ENCODE assay signal across 10 cellular contexts in genomic region chr20:39986231-39986904, GRCh38.
DNase-seq lines count a peak whose midpoint lies in the region; ATAC-seq, FAIRE-seq and TF ChIP-seq lines count a peak whose summit lies in the region.
"Had no signal": no experiment of that assay in that cellular context is flagged by ENCODE, and none has a peak within 500 bp of the region (broad histone marks: within the 10 kb centered on the region; RNA-seq: fewer than 3 reads in every experiment).

No MANE protein-coding gene starts in this region.

- no peak overlapping the region for H2BK5ac ChIP-seq in mesendoderm (ENCODE audit: low read length)

- H3K23ac ChIP-seq in mesendoderm (ENCODE audit: low read length) = no peak overlapping the region

- H3K79me2 ChIP-seq in mesendoderm (ENCODE audit: control insufficient read depth, insufficient read depth, low read length) = no peaks in the 10 kb centered on the region

- H2BK120ac ChIP-seq in mesendoderm (ENCODE audit: low read depth, low read length) = no peak overlapping the region

- H3K4me3 Mint-ChIP-seq in endothelial cell (ENCODE audit: unreplicated experiment) = no peak overlapping the region
- no peak overlapping the region for H3K4me3 Mint-ChIP-seq in T-helper 17 cell

- no peak overlapping the region for H3K4me3 ChIP-seq in mesendoderm (ENCODE audit: low read length)
- H3K4me3 ChIP-seq: BLaER1 had no signal

- H3K4me1 Mint-ChIP-seq in endothelial cell (ENCODE audit: unreplicated experiment) (peaks cover 21% of the 10 kb centered on the region), T-helper 17 cell (no peaks in the 10 kb centered on the region)

- WGBS in mesendoderm (ENCODE audit: extremely low coverage, insufficient coverage, low lambda C conversion rate) = no CpG with 5 or more reads among the region's 6 CpGs

- ATAC-seq in T-helper 17 cell = no peak
- ATAC-seq in HG03045 (IDR thresholded peaks at IDR 0.05; ENCODE audit: unreplicated experiment) = no peak
- no peak for ATAC-seq in GM21825 (IDR thresholded peaks at IDR 0.05; ENCODE audit: unreplicated experiment)

- H3K27ac Mint-ChIP-seq in endothelial cell (ENCODE audit: unreplicated experiment) (peak overlapping the region; percentile 34), T-helper 17 cell (no peak overlapping the region)

- H3K18ac ChIP-seq in mesendoderm (ENCODE audit: low read length) = peak overlapping the region; percentile 15

- no peaks in the 10 kb centered on the region for H3K27me3 Mint-ChIP-seq in endothelial cell (ENCODE audit: unreplicated experiment)
- no peaks in the 10 kb centered on the region for H3K27me3 Mint-ChIP-seq in T-helper 17 cell

- H4K5ac ChIP-seq in mesendoderm (ENCODE audit: low read length) = no peak overlapping the region

- peak overlapping the region; percentile 18 for H3K9ac ChIP-seq in mesendoderm (ENCODE audit: low read length)
- H3K9ac ChIP-seq: BLaER1 had no signal

- H3K4ac ChIP-seq in mesendoderm (ENCODE audit: low read depth, low read length) = peak overlapping the region; percentile 52

- H3K9me3 ChIP-seq in T-helper 17 cell (ENCODE audit: control insufficient read depth, low read length, poor library complexity, severe bottlenecking) = no peaks in the 10 kb centered on the region

- no peaks in the 10 kb centered on the region for H3K4me1 ChIP-seq in mesendoderm (ENCODE audit: control insufficient read depth, low read depth, low read length)

- TF ChIP-seq CTCF in endothelial cell (IDR thresholded peaks at IDR 0.05; ENCODE audit: unreplicated experiment) = no peak

- no peak overlapping the region for H3K4me2 ChIP-seq in mesendoderm (ENCODE audit: low read length)
- H3K4me2 ChIP-seq: BLaER1 had no signal

- peak overlapping the region; percentile 70 for H4K8ac ChIP-seq in mesendoderm (ENCODE audit: low read depth, low read length)

- no peaks in the 10 kb centered on the region for H3K27me3 ChIP-seq in mesendoderm (ENCODE audit: insufficient read depth, low read length, poor library complexity)
- H3K27me3 ChIP-seq: BLaER1 had no signal

- no peak for FAIRE-seq in urothelium cell line (lab: Jason Lieb, UNC)

- H3K36me3 ChIP-seq in mesendoderm (ENCODE audit: control insufficient read depth, insufficient read depth, low read length) = no peaks in the 10 kb centered on the region
- H3K36me3 ChIP-seq: BLaER1 had no signal

- peak overlapping the region; percentile 38 for H3K56ac ChIP-seq in mesendoderm (ENCODE audit: low read length)

- H3K36me3 Mint-ChIP-seq in endothelial cell (ENCODE audit: low read depth, unreplicated experiment) = no peaks in the 10 kb centered on the region
- H3K36me3 Mint-ChIP-seq in T-helper 17 cell (ENCODE audit: low read depth) = no peaks in the 10 kb centered on the region

- no peak overlapping the region for H2AK5ac ChIP-seq in mesendoderm (ENCODE audit: low read length)

- no peak overlapping the region for H3K27ac ChIP-seq in mesendoderm (ENCODE audit: low read depth, low read length)
- H3K27ac ChIP-seq: BLaER1 had no signal

- H3K79me1 ChIP-seq in mesendoderm (ENCODE audit: low read length) = no peaks in the 10 kb centered on the region

- no peaks in the 10 kb centered on the region for H3K9me3 Mint-ChIP-seq in endothelial cell (ENCODE audit: unreplicated experiment)

- DNase-seq in NCI-H187 (lab: John Stamatoyannopoulos, UW) = peak; percentile 2 to 12
- DNase-seq in NCI-H187 treated with DMSO at 0.1 percent for 48 hours (lab: John Stamatoyannopoulos, UW) = no peak
- DNase-seq in endothelial cell (ENCODE audit: low spot score) = no peak
- peak; percentile 67 for DNase-seq in mesendoderm
- peak; percentile 19 for DNase-seq in urothelium cell line (ENCODE audit: low spot score)
- DNase-seq in T-helper 17 cell = no peak
- DNase-seq: stimulated activated CD4-positive, alpha-beta T cell treated with anti-CD3 and anti-CD28 coated beads, Interleukin-15, amount 100 ng/mL, for 24 hours had no signal

- H2BK15ac ChIP-seq in mesendoderm (replicated peaks; ENCODE audit: low read depth) = no peak overlapping the region

Comparison
In these comparisons a context has a peak if more than half of its experiments do, and no peak if none do; other contexts are left out.
1. DNase-seq: peak in NCI-H187 (2 of 2), mesendoderm (single experiment) and urothelium cell line (single experiment); none in NCI-H187 treated with DMSO at 0.1 percent for 48 hours (single experiment), endothelial cell (single experiment) and T-helper 17 cell (0 of 3).